Comparison of ENCODE assay signal across 28 cellular contexts in genomic region chr18:58020567-58021107, GRCh38.
"Had no signal": no experiment of that assay in that cellular context is flagged by ENCODE, and none has a peak within 500 bp of the region (broad histone marks: within the 10 kb centered on the region; RNA-seq: fewer than 3 reads in every experiment).

No MANE protein-coding gene starts in this region.

- DNase-seq: dermis blood vessel endothelial cell; effector memory CD4-positive, alpha-beta T cell; foreskin keratinocyte; heart left ventricle; hippocampal formation; islet precursor cell; kidney glomerular epithelial cell; left ventricle myocardium superior; lower lobe of right lung; naive B cell; pancreas; right lobe of liver; stimulated activated CD4-positive, alpha-beta T cell treated with anti-CD3 and anti-CD28 coated beads, Interleukin-12 subunit alpha, Interleukin-12 subunit beta, amount 100 ng/mL, for 4 hours; stimulated activated CD4-positive, alpha-beta T cell treated with anti-CD3 and anti-CD28 coated beads, Interleukin-1b, Interleukin-23, amount 100 ng/mL, for 48 hours; stimulated activated CD4-positive, alpha-beta T cell treated with anti-CD3 and anti-CD28 coated beads, Interleukin-4, amount 100 ng/mL, for 1 hour; stimulated activated CD8-positive, alpha-beta memory T cell treated with anti-CD3 and anti-CD28 coated beads, Interleukin-4, amount 100 ng/mL, for 48 hours; stimulated activated naive CD4-positive, alpha-beta T cell; stimulated activated naive CD8-positive, alpha-beta T cell treated with anti-CD3 and anti-CD28 coated beads, Interleukin-15, amount 100 ng/mL, for 72 hours; trophoblast cell had no signal

- H3K9me3 ChIP-seq: esophagus muscularis mucosa, lower lobe of right lung, neutrophil, pancreas, right lobe of liver, suprapubic skin, vagina had no signal

- FAIRE-seq: endothelial cell of umbilical vein, pancreas had no signal

- ATAC-seq: foreskin keratinocyte; gastroesophageal sphincter; heart left ventricle; left ventricle myocardium superior; lower lobe of right lung; natural killer cell treated with Interleukin-12 subunit alpha and Interleukin-12 subunit beta and Interleukin-15 and Interleukin-18, amount 100 ng/mL, for 72 hours; stimulated activated naive CD8-positive, alpha-beta T cell treated with anti-CD3 and anti-CD28 coated beads, Interleukin-15, amount 100 ng/mL, for 72 hours had no signal

- H3K27me3 ChIP-seq: esophagus muscularis mucosa, foreskin keratinocyte, gastroesophageal sphincter, heart left ventricle, neutrophil, pancreas, right lobe of liver, suprapubic skin, vagina had no signal

- H3K4me3 ChIP-seq: coronary artery, esophagus muscularis mucosa, gastroesophageal sphincter, heart left ventricle, lower lobe of right lung, pancreas, right lobe of liver, smooth muscle cell, suprapubic skin, vagina had no signal

- H3K27ac ChIP-seq: coronary artery, esophagus muscularis mucosa, foreskin keratinocyte, heart left ventricle, lower lobe of right lung, neutrophil, pancreas, right lobe of liver, suprapubic skin, vagina had no signal

- H3K4me1 ChIP-seq: foreskin keratinocyte, heart left ventricle, lower lobe of right lung, right lobe of liver, suprapubic skin, vagina had no signal

- H3K4me2 ChIP-seq: smooth muscle cell had no signal

- H3K36me3 ChIP-seq: esophagus muscularis mucosa, gastroesophageal sphincter, heart left ventricle, lower lobe of right lung, neutrophil, pancreas, right lobe of liver, suprapubic skin, vagina had no signal
